Comparison of ENCODE assay signal across 8 cellular contexts in the genomic region with DNA sequence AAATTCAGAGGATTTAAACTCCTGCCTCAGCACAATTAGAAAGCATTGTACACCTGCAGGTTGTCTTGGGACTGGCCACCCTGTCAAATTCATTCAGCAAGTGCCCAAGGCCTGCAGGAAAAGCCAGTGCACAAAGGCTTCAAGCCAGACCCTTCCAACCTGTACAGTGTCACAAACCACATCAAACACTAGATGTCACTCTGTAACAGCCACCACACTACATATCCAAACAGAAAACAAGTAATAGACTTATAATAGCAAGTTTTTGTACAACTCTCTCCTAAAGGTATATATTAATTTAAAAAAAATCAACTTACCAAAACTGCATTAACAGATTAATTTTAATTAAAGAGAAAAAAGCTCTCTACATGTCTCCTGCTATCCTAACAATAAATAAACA. TPM values are rescaled to one million over a fixed set of nuclear protein-coding genes. Genes with fewer than 3 reads are reported as not detected.
A peak's percentile ranks its signal among the peaks of the same experiment; 100 is the strongest.
DNase-seq lines count a peak whose midpoint lies in the region; ATAC-seq and TF ChIP-seq lines count a peak whose summit lies in the region.

No MANE protein-coding gene starts in this region.

- peaks cover 0 to 4% (median 0%) of the 10 kb centered on the region in 3 donors for H3K36me3 Mint-ChIP-seq in immature natural killer cell
- H3K36me3 Mint-ChIP-seq in activated CD4-positive, alpha-beta memory T cell treated with anti-CD3 and anti-CD28 coated beads for 36 hours, result no peaks in the 10 kb centered on the region

- H3K4me1 Mint-ChIP-seq in immature natural killer cell, result peaks cover 29 to 40% of the 10 kb centered on the region in 2 donors
- H3K4me1 Mint-ChIP-seq in activated CD4-positive, alpha-beta memory T cell treated with anti-CD3 and anti-CD28 coated beads for 36 hours (ENCODE audit: low read depth), result peaks cover 6% of the 10 kb centered on the region

- H3K9me3 Mint-ChIP-seq in immature natural killer cell, result no peaks in the 10 kb centered on the region
- H3K9me3 Mint-ChIP-seq in activated CD4-positive, alpha-beta memory T cell treated with anti-CD3 and anti-CD28 coated beads for 36 hours, result no peaks in the 10 kb centered on the region

- H3K27me3 ChIP-seq in adrenal gland (no peaks in the 10 kb centered on the region), transverse colon (no peaks in the 10 kb centered on the region)

- peaks cover 0 to 9% of the 10 kb centered on the region in 2 donors for H3K4me1 ChIP-seq in adrenal gland (replicated peaks in 1 of 2)
- peaks cover 0 to 16% (median 0%) of the 10 kb centered on the region in 4 donors for H3K4me1 ChIP-seq in transverse colon

- peaks cover 0 to 2% (median 0%) of the 10 kb centered on the region in 3 donors for H3K27me3 Mint-ChIP-seq in immature natural killer cell (ENCODE audit: low read depth in 3 of 3)
- H3K27me3 Mint-ChIP-seq in activated CD4-positive, alpha-beta memory T cell treated with anti-CD3 and anti-CD28 coated beads for 36 hours, result no peaks in the 10 kb centered on the region

- DNase-seq in NCI-H1092 treated with DMSO at 0.1 percent for 48 hours (lab: John Stamatoyannopoulos, UW) (peak; percentile 62), NCI-H1092 (lab: John Stamatoyannopoulos, UW) (no peak), NCI-H2196 (lab: John Stamatoyannopoulos, UW; ENCODE audit: unreplicated experiment) (peak; percentile 68), adrenal gland (peak in 3 of 7 donors; percentile 23 to 29 (median 25)), immature natural killer cell (peak in 2 of 3 donors; percentile 12 to 15), transverse colon (no peak)
- no peak for DNase-seq in activated CD4-positive, alpha-beta memory T cell treated with anti-CD3 and anti-CD28 coated beads for 36 hours

- intact Hi-C loops in adrenal gland (cut with DNase I), result loop anchor here (2.0 to 5.0 kb wide), 2 partner anchors 162 to 163 kb away; no protein-coding TSS in a partner anchor
- intact Hi-C loops in transverse colon (cut with DNase I; ENCODE audit: low total_unique reads), result no loop called here
- intact Hi-C loops in activated CD4-positive, alpha-beta memory T cell treated with anti-CD3 and anti-CD28 coated beads for 36 hours (cut with micrococcal nuclease), result loop anchor here (1.0 kb wide), 1 partner anchor 161 kb away; no protein-coding TSS in a partner anchor

- H3K9me3 ChIP-seq in adrenal gland (replicated peaks in 1 of 3) (no peaks in the 10 kb centered on the region), transverse colon (no peaks in the 10 kb centered on the region)

- TF ChIP-seq EP300 in transverse colon (IDR thresholded peaks at IDR 0.05; ENCODE audit: low read depth), result no peak

- no peak overlapping the region for H3K27ac ChIP-seq in adrenal gland
- no peak overlapping the region for H3K27ac ChIP-seq in transverse colon

- ATAC-seq in HG02610 (IDR thresholded peaks at IDR 0.05; ENCODE audit: unreplicated experiment), result peak; percentile 68

- no peak overlapping the region for H3K27ac Mint-ChIP-seq in immature natural killer cell
- no peak overlapping the region for H3K27ac Mint-ChIP-seq in activated CD4-positive, alpha-beta memory T cell treated with anti-CD3 and anti-CD28 coated beads for 36 hours

- no peaks in the 10 kb centered on the region for H3K36me3 ChIP-seq in adrenal gland (replicated peaks in 1 of 2)
- H3K36me3 ChIP-seq in transverse colon, result peaks cover 0 to 5% (median 0%) of the 10 kb centered on the region in 4 donors

- POLR2A ChIA-PET in activated CD4-positive, alpha-beta memory T cell treated with anti-CD3 and anti-CD28 coated beads for 36 hours (lab: Charles Lee), result no interaction called here

- CTCF ChIA-PET in activated CD4-positive, alpha-beta memory T cell treated with anti-CD3 and anti-CD28 coated beads for 36 hours (lab: Charles Lee), result interaction anchor here (1.2 to 2.7 kb wide), 2 partner anchors 160 to 162 kb away, joined by 3 to 23 read pairs; no protein-coding TSS in a partner anchor

- H3K4me3 ChIP-seq in adrenal gland (no peak overlapping the region), transverse colon (no peak overlapping the region)

- no peak for TF ChIP-seq POLR2A in adrenal gland (IDR thresholded peaks at IDR 0.05)
- no peak for TF ChIP-seq POLR2A in transverse colon (IDR thresholded peaks at IDR 0.05)

- peak; percentile 37 to 63 (median 57) for TF ChIP-seq CTCF in adrenal gland (IDR thresholded peaks at IDR 0.05)
- TF ChIP-seq CTCF in transverse colon (IDR thresholded peaks at IDR 0.05), result peak; percentile 30 to 48 (median 42)

- in situ Hi-C loops in transverse colon (cut with MboI; ENCODE audit: low pct_ligation_motif_present in 1 of 4, low pct_unique_long_range_greater_than_20kb in 1 of 4, low sequenced_read_pairs in 3 of 4), result loop anchor here in 1 of 4 donors (10.0 kb wide), 1 partner anchor 160 kb away; no protein-coding TSS in a partner anchor

- H3K4me3 Mint-ChIP-seq in immature natural killer cell, result no peak overlapping the region
- no peak overlapping the region for H3K4me3 Mint-ChIP-seq in activated CD4-positive, alpha-beta memory T cell treated with anti-CD3 and anti-CD28 coated beads for 36 hours

RNA-seq across cellular contexts. Expression of a gene that starts 47.6 kb away (rescaled TPM):
- total RNA-seq in adrenal gland, result 10 to 100 TPM; 15.8 to 39.6 (median 25.4) TPM
- 1 to 10 TPM; 3.7 to 7.3 (median 5.0) TPM for polyA plus RNA-seq in adrenal gland
- 1 to 10 TPM; 2.2 to 5.7 (median 2.3) TPM for polyA plus RNA-seq in immature natural killer cell
- total RNA-seq in transverse colon, result 10 to 100 TPM; 29.5 to 84.0 (median 66.5) TPM
- 10 to 100 TPM; 15.9 to 16.6 TPM for total RNA-seq in activated CD4-positive, alpha-beta memory T cell treated with anti-CD3 and anti-CD28 coated beads for 36 hours

Comparison
In these comparisons a context has a peak if more than half of its experiments do, and no peak if none do; other contexts are left out.
1. DNase-seq: peak in NCI-H1092 treated with DMSO at 0.1 percent for 48 hours (single experiment), NCI-H2196 (single experiment) and immature natural killer cell (2 of 3); none in NCI-H1092 (single experiment), transverse colon (single experiment) and activated CD4-positive, alpha-beta memory T cell treated with anti-CD3 and anti-CD28 coated beads for 36 hours (single experiment).